ENCODE assay signal across 11 cellular contexts in genomic region chr20:3082955-3083952, GRCh38. TPM values are rescaled to one million over a fixed set of nuclear protein-coding genes. Genes with fewer than 3 reads are reported as not detected.
A peak's percentile ranks its signal among the peaks of the same experiment; 100 is the strongest.
DNase-seq lines count a peak whose midpoint lies in the region; ATAC-seq and TF ChIP-seq lines count a peak whose summit lies in the region.
"Had no signal": no experiment of that assay in that cellular context is flagged by ENCODE, and none has a peak within 500 bp of the region (broad histone marks: within the 10 kb centered on the region; RNA-seq: fewer than 3 reads in every experiment).

No MANE protein-coding gene starts in this region.

- peak overlapping the region; percentile 86 for H2AK5ac ChIP-seq in neuronal stem cell (ENCODE audit: low read depth, low read length)

- ATAC-seq in effector memory CD8-positive, alpha-beta T cell (replicated peaks), result peak; percentile 56
- no peak for ATAC-seq in HG02885 (IDR thresholded peaks at IDR 0.05; ENCODE audit: poor library complexity, unreplicated experiment)
- ATAC-seq in HG03439 (IDR thresholded peaks at IDR 0.05; ENCODE audit: unreplicated experiment), result no peak

- H3K36me3 Mint-ChIP-seq in CD14-positive monocyte, result peaks cover 0 to 9% of the 10 kb centered on the region in 2 donors
- no peaks in the 10 kb centered on the region for H3K36me3 Mint-ChIP-seq in effector memory CD8-positive, alpha-beta T cell (ENCODE audit: insufficient read depth)

- peaks cover 57 to 68% (median 66%) of the 10 kb centered on the region in 3 donors for H3K27me3 Mint-ChIP-seq in CD14-positive monocyte (ENCODE audit: low read depth in 3 of 3)
- H3K27me3 Mint-ChIP-seq in effector memory CD8-positive, alpha-beta T cell, result peaks cover 58 to 67% of the 10 kb centered on the region in 2 donors

- H3K36me3 ChIP-seq in HUES48 (ENCODE audit: control insufficient read depth, insufficient read depth, low read length), result no peaks in the 10 kb centered on the region
- no peaks in the 10 kb centered on the region for H3K36me3 ChIP-seq in neuronal stem cell (replicated peaks in 1 of 2; ENCODE audit: control insufficient read depth in 2 of 2, insufficient read depth in 2 of 2, low read length in 2 of 2)

- H3K9me3 ChIP-seq in HUES48 (ENCODE audit: control insufficient read depth, insufficient read depth, low read length) (no peaks in the 10 kb centered on the region), neuronal stem cell (replicated peaks in 1 of 2; ENCODE audit: control insufficient read depth in 2 of 2, insufficient read depth in 1 of 2, low read depth in 1 of 2, low read length in 2 of 2) (no peaks in the 10 kb centered on the region)

- H3K27me3 ChIP-seq in HUES48 (ENCODE audit: control insufficient read depth, insufficient read depth, low read length) (peaks cover 51% of the 10 kb centered on the region), neuronal stem cell (ENCODE audit: control insufficient read depth in 3 of 3, insufficient read depth in 3 of 3, low read depth in 1 of 3, low read length in 3 of 3) (peaks cover 11 to 62% (median 35%) of the 10 kb centered on the region in 3 experiments)

- H3K9ac ChIP-seq in HUES48 (ENCODE audit: low read depth, low read length) (no peak overlapping the region), neuronal stem cell (ENCODE audit: low read depth, low read length, poor library complexity) (peak overlapping the region; percentile 60)

- peak overlapping the region; percentile 83 for H3K18ac ChIP-seq in neuronal stem cell (ENCODE audit: low read length)

- peak overlapping the region; percentile 84 for H2AFZ ChIP-seq in neuronal stem cell (ENCODE audit: low read length)

- peaks cover 23% of the 10 kb centered on the region for H3K4me1 Mint-ChIP-seq in CD14-positive monocyte
- peaks cover 4 to 7% of the 10 kb centered on the region in 2 donors for H3K4me1 Mint-ChIP-seq in effector memory CD8-positive, alpha-beta T cell (ENCODE audit: low read depth in 2 of 2)

- no peak overlapping the region for H3K27ac Mint-ChIP-seq in CD14-positive monocyte
- H3K27ac Mint-ChIP-seq in effector memory CD8-positive, alpha-beta T cell, result no peak overlapping the region

- H3K4me3 ChIP-seq in HUES48 (ENCODE audit: low read depth, low read length), result peak overlapping the region; percentile 55
- peak overlapping the region in 1 of 2 donors; percentile 63 for H3K4me3 ChIP-seq in neuronal stem cell (ENCODE audit: low read length in 2 of 2)

- no peak overlapping the region for H4K8ac ChIP-seq in neuronal stem cell (ENCODE audit: low read depth, low read length)

- peak overlapping the region; percentile 57 for H3K4me2 ChIP-seq in neuronal stem cell (ENCODE audit: insufficient read depth, low read length, poor library complexity, severe bottlenecking)

- no peak overlapping the region for H4K91ac ChIP-seq in neuronal stem cell (ENCODE audit: low read depth, low read length, poor library complexity)

- H3K9me3 Mint-ChIP-seq in CD14-positive monocyte, result peaks cover 0 to 20% (median 11%) of the 10 kb centered on the region in 7 donors
- no peaks in the 10 kb centered on the region for H3K9me3 Mint-ChIP-seq in effector memory CD8-positive, alpha-beta T cell

- intact Hi-C loops in CD14-positive monocyte (cut with micrococcal nuclease), result no loop called here

- no CpG with 5 or more reads among the region's 76 CpGs for WGBS in neuronal stem cell (ENCODE audit: extremely low coverage in 2 of 2, insufficient read length in 2 of 2, insufficient replicate concordance in 1 of 2), 2 donors

- H3K27ac ChIP-seq in HUES48 (ENCODE audit: low read depth, low read length) (no peak overlapping the region), neuronal stem cell (replicated peaks; ENCODE audit: low read length) (no peak overlapping the region)

- H2BK12ac ChIP-seq in neuronal stem cell (ENCODE audit: low read length), result no peak overlapping the region

- no peak overlapping the region for H3K14ac ChIP-seq in neuronal stem cell (ENCODE audit: low read length)

- no peak overlapping the region for H2BK5ac ChIP-seq in neuronal stem cell (ENCODE audit: low read length)

- H3K4me1 ChIP-seq in HUES48 (ENCODE audit: control insufficient read depth, insufficient read depth, low read length) (0 out of 2 replicates have a peak, but pooled peaks cover 5% of the 10 kb centered on the region), neuronal stem cell (ENCODE audit: control insufficient read depth in 2 of 2, insufficient read depth in 1 of 2, low read depth in 1 of 2, low read length in 2 of 2) (peaks cover 0 to 4% of the 10 kb centered on the region in 2 donors)

- no peaks in the 10 kb centered on the region for H3K79me1 ChIP-seq in neuronal stem cell (ENCODE audit: low read depth, low read length)

- no peak overlapping the region for H2BK120ac ChIP-seq in neuronal stem cell (ENCODE audit: low read depth, low read length)

- H3K4me3 Mint-ChIP-seq in CD14-positive monocyte, result peak overlapping the region; percentile 47 to 83
- H3K4me3 Mint-ChIP-seq in effector memory CD8-positive, alpha-beta T cell, result peak overlapping the region; percentile 77 to 80

- DNase-seq in CD14-positive monocyte (ENCODE audit: low spot score), result no peak
- DNase-seq in effector memory CD8-positive, alpha-beta T cell, result no peak
- DNase-seq in neuronal stem cell (ENCODE audit: low spot score), result no peak
- DNase-seq in putamen (ENCODE audit: low spot score), result no peak
- no peak for DNase-seq in cerebellum (ENCODE audit: low spot score)
- DNase-seq: activated CD4-positive, CD25-positive, alpha-beta regulatory T cell had no signal

- TF ChIP-seq CTCF in CD14-positive monocyte (IDR thresholded peaks at IDR 0.05), result no peak

- peak overlapping the region; percentile 25 for H3K23ac ChIP-seq in neuronal stem cell (ENCODE audit: low read depth, low read length, poor library complexity)

- no peak overlapping the region for H3K4ac ChIP-seq in neuronal stem cell (ENCODE audit: low read length)

- H2BK15ac ChIP-seq in neuronal stem cell (ENCODE audit: low read length), result peak overlapping the region; percentile 37

RNA-seq across cellular contexts. Expression of gene AVP, which starts 1.3 kb away (rescaled TPM):
- not detected for polyA plus RNA-seq in CD14-positive monocyte
- polyA plus RNA-seq in neuronal stem cell (2013, experiment 1 of 2), result not detected
- 0.07 TPM for polyA plus RNA-seq in neuronal stem cell (2013, experiment 2 of 2)
- not detected for total RNA-seq in cerebellum
- total RNA-seq: LHCN-M2, pulmonary artery endothelial cell had no signal

RNA-seq across cellular contexts. Expression of gene OXT, which starts 11.8 kb away (rescaled TPM):
- not detected for polyA plus RNA-seq in CD14-positive monocyte
- polyA plus RNA-seq in neuronal stem cell (2013, experiment 1 of 2), result 0.17 TPM
- 0.12 TPM for polyA plus RNA-seq in neuronal stem cell (2013, experiment 2 of 2)
- not detected for total RNA-seq in cerebellum
- total RNA-seq: LHCN-M2, pulmonary artery endothelial cell had no signal

RNA-seq across cellular contexts. Expression of gene MRPS26, which starts 37.4 kb away (rescaled TPM):
- polyA plus RNA-seq in CD14-positive monocyte, result 10 to 100 TPM; 29.8 to 36.6 TPM
- polyA plus RNA-seq in neuronal stem cell (2013, experiment 1 of 2), result 58.4 TPM
- polyA plus RNA-seq in neuronal stem cell (2013, experiment 2 of 2), result 57.2 TPM
- 17.4 TPM for total RNA-seq in cerebellum

RNA-seq across cellular contexts. Expression of gene GNRH2, which starts 39.8 kb away (rescaled TPM):
- polyA plus RNA-seq in CD14-positive monocyte, result not detected
- not detected for polyA plus RNA-seq in neuronal stem cell (2013, experiment 1 of 2)
- polyA plus RNA-seq in neuronal stem cell (2013, experiment 2 of 2), result not detected
- not detected for total RNA-seq in cerebellum
- total RNA-seq: LHCN-M2, pulmonary artery endothelial cell had no signal
